Comparison of ENCODE assay signal across 13 cellular contexts in the genomic region with DNA sequence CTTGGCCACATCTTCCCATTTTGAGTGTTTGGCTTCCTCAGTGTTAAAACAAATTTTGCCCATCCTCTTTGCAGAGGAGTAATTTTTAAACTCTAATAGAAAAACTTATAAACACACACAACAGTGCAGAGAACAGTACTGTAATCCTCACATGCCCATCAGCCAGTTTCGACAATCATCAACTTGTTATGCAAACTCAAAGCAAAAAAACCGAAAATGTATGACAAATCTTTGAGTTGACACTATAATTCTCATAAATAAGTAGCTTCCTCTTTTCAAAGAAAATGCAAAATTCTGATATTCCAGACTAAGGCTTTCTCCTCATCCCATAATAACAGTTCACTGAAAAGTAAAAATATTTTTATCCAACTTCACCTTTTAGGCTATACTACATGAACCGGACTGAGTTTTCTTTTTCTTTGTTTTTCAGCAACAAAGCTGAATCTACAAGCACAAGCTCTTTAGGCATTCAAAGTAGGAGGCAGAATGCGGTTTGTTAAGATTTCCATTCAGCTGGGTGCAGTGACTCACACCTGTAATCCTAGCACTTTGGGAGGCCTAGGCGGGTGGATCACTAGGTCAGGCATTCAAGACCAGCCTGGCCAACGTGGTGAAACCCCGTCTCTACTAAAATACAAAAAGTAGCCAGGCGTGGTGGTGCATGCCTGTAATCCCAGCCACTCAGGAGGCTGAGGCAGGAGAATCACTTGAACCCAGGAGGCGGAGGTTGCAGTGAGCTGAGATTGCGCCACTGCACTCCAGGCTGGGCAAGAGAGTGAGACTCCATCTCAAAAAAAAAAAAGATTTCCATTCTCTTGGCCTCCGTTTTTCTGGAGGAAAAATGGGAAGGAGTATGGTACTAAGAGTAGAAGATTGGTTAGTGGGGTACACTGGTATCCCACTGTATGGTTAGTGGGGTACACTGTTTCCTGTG.
A peak's percentile ranks its signal among the peaks of the same experiment; 100 is the strongest.
DNase-seq lines count a peak whose midpoint lies in the region; ATAC-seq and TF ChIP-seq lines count a peak whose summit lies in the region.
"Had no signal": no experiment of that assay in that cellular context is flagged by ENCODE, and none has a peak within 500 bp of the region (broad histone marks: within the 10 kb centered on the region; RNA-seq: fewer than 3 reads in every experiment).

No MANE protein-coding gene starts in this region.

- intact Hi-C loops in activated CD4-positive, alpha-beta T cell treated with anti-CD3 and anti-CD28 coated beads for 36 hours (cut with DNase I, micrococcal nuclease) = no loop called here

- no peak for TF ChIP-seq POLR2A in upper lobe of left lung (IDR thresholded peaks at IDR 0.05)

- no peaks in the 10 kb centered on the region for H3K27me3 Mint-ChIP-seq in activated CD4-positive, alpha-beta T cell treated with anti-CD3 and anti-CD28 coated beads for 36 hours
- H3K27me3 Mint-ChIP-seq: activated naive CD8-positive, alpha-beta T cell treated with anti-CD3 and anti-CD28 coated beads, Interleukin-2, amount 50 U/mL, for 24 hours had no signal

- H3K9me3 Mint-ChIP-seq in activated CD4-positive, alpha-beta T cell treated with anti-CD3 and anti-CD28 coated beads for 36 hours (ENCODE audit: low read depth) = no peaks in the 10 kb centered on the region
- H3K9me3 Mint-ChIP-seq: activated naive CD8-positive, alpha-beta T cell treated with anti-CD3 and anti-CD28 coated beads, Interleukin-2, amount 50 U/mL, for 24 hours had no signal

- ATAC-seq in activated CD4-positive, alpha-beta T cell treated with anti-CD3 and anti-CD28 coated beads for 36 hours = peak; percentile 9
- ATAC-seq in upper lobe of left lung (ENCODE audit: low FRiP score in 2 of 2) (no peak), GM21737 (IDR thresholded peaks at IDR 0.05; ENCODE audit: unreplicated experiment) (no peak)
- ATAC-seq: A549; activated CD4-positive, CD25-positive, alpha-beta regulatory T cell treated with anti-CD3 and anti-CD28 coated beads, Interleukin-2, amount 50 U/mL, for 24 hours; activated naive CD8-positive, alpha-beta T cell treated with anti-CD3 and anti-CD28 coated beads, Interleukin-2, amount 50 U/mL, for 24 hours; lower lobe of right lung had no signal

- H3K4me3 ChIP-seq in upper lobe of left lung = no peak overlapping the region
- H3K4me3 ChIP-seq: A549, GM23248, lower lobe of right lung had no signal

- no peak for TF ChIP-seq CTCF in upper lobe of left lung (IDR thresholded peaks at IDR 0.05)

- no peaks in the 10 kb centered on the region for H3K36me3 ChIP-seq in upper lobe of left lung
- H3K36me3 ChIP-seq: lower lobe of right lung had no signal

- peaks cover 4% of the 10 kb centered on the region for H3K4me1 Mint-ChIP-seq in activated CD4-positive, alpha-beta T cell treated with anti-CD3 and anti-CD28 coated beads for 36 hours

- H3K27ac ChIP-seq in upper lobe of left lung = peak overlapping the region in 3 of 4 donors; percentile 14 to 21 (median 19)
- H3K27ac ChIP-seq: A549, GM23248, lower lobe of right lung had no signal

- H3K27ac Mint-ChIP-seq in activated CD4-positive, alpha-beta T cell treated with anti-CD3 and anti-CD28 coated beads for 36 hours = no peak overlapping the region

- H3K4me1 ChIP-seq in upper lobe of left lung = peaks cover 0 to 9% (median 0%) of the 10 kb centered on the region in 4 donors
- H3K4me1 ChIP-seq: lower lobe of right lung had no signal

- DNase-seq in activated CD4-positive, alpha-beta T cell treated with anti-CD3 and anti-CD28 coated beads for 36 hours = no peak
- DNase-seq in activated CD4-positive, alpha-beta T cell treated with anti-CD3 and anti-CD28 coated beads, Interleukin-2, amount 50 U/mL, for 48 hours = no peak
- DNase-seq in LHCN-M2 (ENCODE audit: low read depth) (peak; percentile 8), amniotic epithelial cell (ENCODE audit: low read depth) (peak; percentile 68), upper lobe of left lung (no peak), GDM1 (lab: John Stamatoyannopoulos, UW) (no peak), NCI-H2081 (lab: John Stamatoyannopoulos, UW) (no peak)
- DNase-seq: activated naive CD8-positive, alpha-beta T cell treated with anti-CD3 and anti-CD28 coated beads, Interleukin-2, amount 50 U/mL, for 24 hours; GM23248; lower lobe of right lung had no signal

- H3K27me3 ChIP-seq in upper lobe of left lung = no peaks in the 10 kb centered on the region

- H3K36me3 Mint-ChIP-seq in activated CD4-positive, alpha-beta T cell treated with anti-CD3 and anti-CD28 coated beads for 36 hours (ENCODE audit: low read depth) = no peaks in the 10 kb centered on the region

- H3K9me3 ChIP-seq in upper lobe of left lung = no peaks in the 10 kb centered on the region
- H3K9me3 ChIP-seq: A549, lower lobe of right lung had no signal

- no peak for TF ChIP-seq EP300 in upper lobe of left lung (IDR thresholded peaks at IDR 0.05)

- POLR2A ChIA-PET in activated CD4-positive, alpha-beta T cell treated with anti-CD3 and anti-CD28 coated beads for 36 hours (lab: Charles Lee) = no interaction called here

- no peak overlapping the region for H3K4me3 Mint-ChIP-seq in activated CD4-positive, alpha-beta T cell treated with anti-CD3 and anti-CD28 coated beads for 36 hours
- H3K4me3 Mint-ChIP-seq: activated naive CD8-positive, alpha-beta T cell treated with anti-CD3 and anti-CD28 coated beads, Interleukin-2, amount 50 U/mL, for 24 hours had no signal

- WGBS in upper lobe of left lung, 2 donors = 81% methylated on average over 11 of the region's 11 CpGs

- CTCF ChIA-PET in activated CD4-positive, alpha-beta T cell treated with anti-CD3 and anti-CD28 coated beads for 36 hours (lab: Charles Lee) = interaction anchor here (0.6 kb wide), 1 partner anchor 41 kb away, joined by 3 read pairs; no protein-coding TSS in a partner anchor

Comparison
In these comparisons a context has a peak if more than half of its experiments do, and no peak if none do; other contexts are left out.
1. DNase-seq: peak in LHCN-M2 (single experiment) and amniotic epithelial cell (single experiment); none in activated CD4-positive, alpha-beta T cell treated with anti-CD3 and anti-CD28 coated beads for 36 hours (single experiment), activated CD4-positive, alpha-beta T cell treated with anti-CD3 and anti-CD28 coated beads, Interleukin-2, amount 50 U/mL, for 48 hours (0 of 2), upper lobe of left lung (0 of 2), GDM1 (single experiment) and NCI-H2081 (0 of 2).